ENCODE assay signal across 8 cellular contexts in genomic region chr4:971670-972500, GRCh38. TPM values are rescaled to one million over a fixed set of nuclear protein-coding genes. Genes with fewer than 3 reads are reported as not detected.
DNase-seq lines count a peak whose midpoint lies in the region; ATAC-seq, FAIRE-seq and TF ChIP-seq lines count a peak whose summit lies in the region.

No MANE protein-coding gene starts in this region.

- FAIRE-seq in HepG2 (lab: Jason Lieb, UNC): no peak

- H3K4me1 ChIP-seq in HepG2 (ENCODE audit: insufficient read depth, low read length) (peaks cover 15% of the 10 kb centered on the region), thoracic aorta (ENCODE audit: control insufficient read depth in 1 of 2, low read depth in 2 of 2) (peaks cover 10 to 21% of the 10 kb centered on the region in 2 donors)

- no peak overlapping the region for H2AFZ ChIP-seq in HepG2 (ENCODE audit: low read length)

- no peaks in the 10 kb centered on the region for H3K79me2 ChIP-seq in HepG2 (ENCODE audit: insufficient read depth, low read length)

- H3K27ac ChIP-seq in HepG2 (ENCODE audit: extremely low read length, insufficient read depth, low read length) (no peak overlapping the region), thoracic aorta (no peak overlapping the region)

- peak overlapping the region; percentile 65 for H3K4me3 Mint-ChIP-seq in activated T-cell treated with anti-CD3 and anti-CD28 coated beads, Interleukin-2, amount 50 U/mL, for 24 hours
- H3K4me3 Mint-ChIP-seq in activated naive CD8-positive, alpha-beta T cell treated with anti-CD3 and anti-CD28 coated beads, Interleukin-2, amount 10 ng/mL, durations not matched to agents 7 days and 5 days: peak overlapping the region; percentile 58

- H3K9me3 ChIP-seq in HepG2 (ENCODE audit: low read length) (no peaks in the 10 kb centered on the region), thoracic aorta (no peaks in the 10 kb centered on the region)

- H4K20me1 ChIP-seq in HepG2 (ENCODE audit: insufficient read depth, low read length): peaks cover 3% of the 10 kb centered on the region; the same call in 1 of the 2 replicates

- POLR2A ChIA-PET in activated naive CD8-positive, alpha-beta T cell treated with anti-CD3 and anti-CD28 coated beads, Interleukin-2, amount 10 ng/mL, durations not matched to agents 7 days and 5 days (lab: Charles Lee): interaction anchor here (2.0 kb wide), 1 partner anchor 40 kb away, joined by 6 read pairs; the partner anchor contains the start of genes GAK and TMEM175
- POLR2A ChIA-PET in HepG2 (lab: Yijun Ruan, JAX): interaction anchor here (1.0 to 1.4 kb wide), 3 partner anchors 13 to 40 kb away, joined by 3 to 4 read pairs (median 3); partner anchors contain the start of genes GAK, IDUA and TMEM175

- no peak for ATAC-seq in activated naive CD8-positive, alpha-beta T cell treated with anti-CD3 and anti-CD28 coated beads, Interleukin-2, amount 10 ng/mL, durations not matched to agents 7 days and 5 days (ENCODE audit: low read depth)
- ATAC-seq in HepG2 (peak; percentile 1; the same call in 2 of the 3 replicates), thoracic aorta (ENCODE audit: insufficient number of reproducible peaks, low FRiP score, low read depth) (no peak), HG02588 (IDR thresholded peaks at IDR 0.05; ENCODE audit: unreplicated experiment) (no peak)

- no peaks in the 10 kb centered on the region for H3K9me3 Mint-ChIP-seq in activated T-cell treated with anti-CD3 and anti-CD28 coated beads, Interleukin-2, amount 50 U/mL, for 24 hours
- H3K9me3 Mint-ChIP-seq in activated naive CD8-positive, alpha-beta T cell treated with anti-CD3 and anti-CD28 coated beads, Interleukin-2, amount 10 ng/mL, durations not matched to agents 7 days and 5 days: no peaks in the 10 kb centered on the region

- H3K36me3 ChIP-seq in HepG2 (replicated peaks in 1 of 2; ENCODE audit: control insufficient read depth in 1 of 2, insufficient read depth in 2 of 2, low read length in 2 of 2) (no peaks in the 10 kb centered on the region), thoracic aorta (no peaks in the 10 kb centered on the region)

- intact Hi-C loops in HepG2 (cut with micrococcal nuclease; ENCODE audit: unreplicated experiment): loop anchor here (2.0 kb wide), 1 partner anchor 21 kb away; the partner anchor contains the start of gene SLC26A1

- TSS peak; percentile 53 for BruUV-seq in HepG2 (replicated peaks; lab: Mats Ljungman, UMichigan)

- H3K27me3 ChIP-seq in HepG2 (ENCODE audit: control insufficient read depth in 1 of 2, insufficient read depth in 2 of 2, low read length in 2 of 2) (no peaks in the 10 kb centered on the region), thoracic aorta (replicated peaks; ENCODE audit: insufficient read depth) (no peaks in the 10 kb centered on the region)

- WGBS in HepG2 (ENCODE audit: low lambda C conversion rate): 37% methylated on average over 9 of the region's 24 CpGs

- TF ChIP-seq CTCF in HepG2 (CRISPR knock-in tag; IDR thresholded peaks at IDR 0.05): no peak
- TF ChIP-seq CTCF in thoracic aorta (IDR thresholded peaks at IDR 0.05): no peak

- H3K4me3 ChIP-seq in HepG2 (replicated peaks in 1 of 3; ENCODE audit: insufficient read depth in 1 of 3, low read depth in 2 of 3, low read length in 3 of 3) (peak overlapping the region; percentile 74 to 87 (median 81); a peak in 4 of 6 replicates), thoracic aorta (peak overlapping the region; percentile 97)

- no peak for TF ChIP-seq EP300 in HepG2 (IDR thresholded peaks at IDR 0.05; ENCODE audit: low read depth in 2 of 2, low read length in 2 of 2)
- no peak for TF ChIP-seq EP300 in HepG2 (CRISPR knock-in tag; IDR thresholded peaks at IDR 0.05; ENCODE audit: borderline replicate concordance)

- peak overlapping the region; percentile 67; the same call in 1 of the 2 replicates for H3K9ac ChIP-seq in HepG2 (ENCODE audit: insufficient read depth, low read depth, low read length)

- H3K36me3 Mint-ChIP-seq in activated T-cell treated with anti-CD3 and anti-CD28 coated beads, Interleukin-2, amount 50 U/mL, for 24 hours (ENCODE audit: low read depth): no peaks in the 10 kb centered on the region
- H3K36me3 Mint-ChIP-seq in activated naive CD8-positive, alpha-beta T cell treated with anti-CD3 and anti-CD28 coated beads, Interleukin-2, amount 10 ng/mL, durations not matched to agents 7 days and 5 days: no peaks in the 10 kb centered on the region

- H3K27ac Mint-ChIP-seq in activated T-cell treated with anti-CD3 and anti-CD28 coated beads, Interleukin-2, amount 50 U/mL, for 24 hours: no peak overlapping the region
- no peak overlapping the region for H3K27ac Mint-ChIP-seq in activated naive CD8-positive, alpha-beta T cell treated with anti-CD3 and anti-CD28 coated beads, Interleukin-2, amount 10 ng/mL, durations not matched to agents 7 days and 5 days

- TF ChIP-seq RAD21 in HepG2 (CRISPR knock-in tag; IDR thresholded peaks at IDR 0.05): no peak

- in situ Hi-C loops in HepG2 (cut with HindIII; ENCODE audit: extremely low pct_ligation_motif_present, low pct_unique_long_range_greater_than_20kb): no loop called here

- H3K4me2 ChIP-seq in HepG2 (ENCODE audit: low read depth, low read length): peak overlapping the region; percentile 98

- no peaks in the 10 kb centered on the region for H3K27me3 Mint-ChIP-seq in activated T-cell treated with anti-CD3 and anti-CD28 coated beads, Interleukin-2, amount 50 U/mL, for 24 hours
- H3K27me3 Mint-ChIP-seq in activated naive CD8-positive, alpha-beta T cell treated with anti-CD3 and anti-CD28 coated beads, Interleukin-2, amount 10 ng/mL, durations not matched to agents 7 days and 5 days: no peaks in the 10 kb centered on the region

- H3K4me1 Mint-ChIP-seq in activated T-cell treated with anti-CD3 and anti-CD28 coated beads, Interleukin-2, amount 50 U/mL, for 24 hours (ENCODE audit: low read depth): peaks cover 16% of the 10 kb centered on the region
- H3K4me1 Mint-ChIP-seq in activated naive CD8-positive, alpha-beta T cell treated with anti-CD3 and anti-CD28 coated beads, Interleukin-2, amount 10 ng/mL, durations not matched to agents 7 days and 5 days: peaks cover 11% of the 10 kb centered on the region

- DNase-seq in activated T-cell treated with anti-CD3 and anti-CD28 coated beads, Interleukin-2, amount 50 U/mL, for 24 hours: no peak
- DNase-seq in activated T-cell treated with anti-CD3 and anti-CD28 coated beads for 4 hours (no peak), HepG2 (ENCODE audit: low spot score) (no peak), thoracic aorta (ENCODE audit: low spot score) (no peak), glomerular visceral epithelial cell (ENCODE audit: extremely low spot score) (no peak)
- no peak for DNase-seq in activated naive CD8-positive, alpha-beta T cell treated with anti-CD3 and anti-CD28 coated beads, Interleukin-2, amount 10 ng/mL, durations not matched to agents 7 days and 5 days
- DNase-seq in stimulated activated CD4-positive, alpha-beta T cell treated with anti-CD3 and anti-CD28 coated beads, Interleukin-15, amount 100 ng/mL, for 24 hours: no peak

- no peak for TF ChIP-seq POLR2A in HepG2 (IDR thresholded peaks at IDR 0.05; ENCODE audit: insufficient read depth in 1 of 2, low read depth in 2 of 2, low read length in 2 of 2)

- CTCF ChIA-PET in HepG2 (lab: Yijun Ruan, JAX; ENCODE audit: low intra/inter-chr PET ratio, low total read pairs): no interaction called here

RNA-seq across cellular contexts. Expression of gene DGKQ, which starts 1.5 kb away (rescaled TPM):
- 10 to 100 TPM; 31.3 to 32.4 TPM for total RNA-seq in activated naive CD8-positive, alpha-beta T cell treated with anti-CD3 and anti-CD28 coated beads, Interleukin-2, amount 10 ng/mL, durations not matched to agents 7 days and 5 days
- total RNA-seq in HepG2 (2016; rRNA removed; fragmentation: Illumina TruSeq; extraction: Trizol) (3.2 and 7.2 TPM in 2 replicates), thoracic aorta (10 to 100 TPM; 18.6 to 24.0 TPM)
- total RNA-seq in HepG2 (2016; cell fraction: cytosol; rRNA removed; fragmentation: Illumina TruSeq; extraction: Trizol; ENCODE audit: low read depth): 0.53 and 1.4 TPM in 2 replicates
- 2.4 and 7.8 TPM in 2 replicates for total RNA-seq in HepG2 (2016; cell fraction: insoluble cytoplasmic fraction; rRNA removed; fragmentation: Illumina TruSeq; extraction: Trizol)
- total RNA-seq in HepG2 (2016; cell fraction: membrane; rRNA removed; fragmentation: Illumina TruSeq; extraction: Trizol): 2.5 and 2.9 TPM in 2 replicates
- 7.0 and 7.9 TPM in 2 replicates for total RNA-seq in HepG2 (2016; cell fraction: nucleus; rRNA removed; fragmentation: Illumina TruSeq; extraction: Trizol)
- 4.5 and 6.1 TPM in 2 replicates for polyA plus RNA-seq in HepG2 (2011; rRNA removed)
- 3.1 and 4.8 TPM in 2 replicates for polyA plus RNA-seq in HepG2 (2011; cell fraction: cytosol; rRNA removed)
- 50.5 and 58.5 TPM in 2 replicates for polyA plus RNA-seq in HepG2 (2011; cell fraction: nucleus; rRNA removed)
- 3.0 and 5.5 TPM in 2 replicates for polyA plus RNA-seq in HepG2 (2012)
- polyA plus RNA-seq in HepG2 (2016; cell fraction: cytosol; fragmentation: Illumina TruSeq; extraction: Trizol; ENCODE audit: low read depth): 0.35 and 0.36 TPM in 2 replicates
- 2.0 and 3.4 TPM in 2 replicates for polyA plus RNA-seq in HepG2 (2016; cell fraction: insoluble cytoplasmic fraction; fragmentation: Illumina TruSeq; extraction: Trizol; ENCODE audit: low read depth)
- polyA plus RNA-seq in HepG2 (2016; cell fraction: membrane; fragmentation: Illumina TruSeq; extraction: Trizol; ENCODE audit: low read depth): 1.3 and 1.7 TPM in 2 replicates
- 16.0 and 17.5 TPM in 2 replicates for polyA plus RNA-seq in HepG2 (2016; cell fraction: nucleus; fragmentation: Illumina TruSeq; extraction: Trizol; ENCODE audit: insufficient read depth, low read depth)
- 3.0 and 10.3 TPM in 2 replicates for polyA minus RNA-seq in HepG2 (2011; rRNA and poly(A)+ RNA removed; ENCODE audit: low replicate concordance)
- polyA minus RNA-seq in HepG2 (2011; cell fraction: cytosol; rRNA and poly(A)+ RNA removed): 4.2 and 4.9 TPM in 2 replicates
- 7.2 and 8.1 TPM in 2 replicates for polyA minus RNA-seq in HepG2 (2011; cell fraction: nucleus; rRNA and poly(A)+ RNA removed)

RNA-seq across cellular contexts. Expression of gene IDUA, which starts 15.0 kb away (rescaled TPM):
- total RNA-seq in activated naive CD8-positive, alpha-beta T cell treated with anti-CD3 and anti-CD28 coated beads, Interleukin-2, amount 10 ng/mL, durations not matched to agents 7 days and 5 days: 10 to 100 TPM; 37.5 to 38.7 TPM
- total RNA-seq in HepG2 (2016; rRNA removed; fragmentation: Illumina TruSeq; extraction: Trizol) (0.32 and 1.0 TPM in 2 replicates), thoracic aorta (10 to 100 TPM; 23.4 to 31.9 TPM)
- not detected in 2 replicates for total RNA-seq in HepG2 (2016; cell fraction: cytosol; rRNA removed; fragmentation: Illumina TruSeq; extraction: Trizol; ENCODE audit: low read depth)
- total RNA-seq in HepG2 (2016; cell fraction: insoluble cytoplasmic fraction; rRNA removed; fragmentation: Illumina TruSeq; extraction: Trizol): 0.84 TPM in 1 of 2 replicates, not detected in the other
- total RNA-seq in HepG2 (2016; cell fraction: membrane; rRNA removed; fragmentation: Illumina TruSeq; extraction: Trizol): 0.24 and 0.53 TPM in 2 replicates
- 0.75 and 2.8 TPM in 2 replicates for total RNA-seq in HepG2 (2016; cell fraction: nucleus; rRNA removed; fragmentation: Illumina TruSeq; extraction: Trizol)
- polyA plus RNA-seq in HepG2 (2011; rRNA removed): 0.77 and 1.5 TPM in 2 replicates
- 0.24 and 0.27 TPM in 2 replicates for polyA plus RNA-seq in HepG2 (2011; cell fraction: cytosol; rRNA removed)
- polyA plus RNA-seq in HepG2 (2011; cell fraction: nucleus; rRNA removed): 34.5 and 42.6 TPM in 2 replicates
- polyA plus RNA-seq in HepG2 (2012): 1.0 and 2.7 TPM in 2 replicates
- 0.19 and 0.29 TPM in 2 replicates for polyA plus RNA-seq in HepG2 (2016; cell fraction: cytosol; fragmentation: Illumina TruSeq; extraction: Trizol; ENCODE audit: low read depth)
- polyA plus RNA-seq in HepG2 (2016; cell fraction: insoluble cytoplasmic fraction; fragmentation: Illumina TruSeq; extraction: Trizol; ENCODE audit: low read depth): not detected in 2 replicates
- polyA plus RNA-seq in HepG2 (2016; cell fraction: membrane; fragmentation: Illumina TruSeq; extraction: Trizol; ENCODE audit: low read depth): 0.19 and 0.30 TPM in 2 replicates
- 2.2 and 4.7 TPM in 2 replicates for polyA plus RNA-seq in HepG2 (2016; cell fraction: nucleus; fragmentation: Illumina TruSeq; extraction: Trizol; ENCODE audit: insufficient read depth, low read depth)
- polyA minus RNA-seq in HepG2 (2011; rRNA and poly(A)+ RNA removed; ENCODE audit: low replicate concordance): 1.4 and 1.8 TPM in 2 replicates
- polyA minus RNA-seq in HepG2 (2011; cell fraction: cytosol; rRNA and poly(A)+ RNA removed): 0.69 TPM in 1 of 2 replicates, not detected in the other
- polyA minus RNA-seq in HepG2 (2011; cell fraction: nucleus; rRNA and poly(A)+ RNA removed): 3.5 and 4.0 TPM in 2 replicates

RNA-seq across cellular contexts. Expression of gene SLC26A1, which starts 21.3 kb away (rescaled TPM):
- under 1 TPM; 0.25 to 0.65 TPM for total RNA-seq in activated naive CD8-positive, alpha-beta T cell treated with anti-CD3 and anti-CD28 coated beads, Interleukin-2, amount 10 ng/mL, durations not matched to agents 7 days and 5 days
- total RNA-seq in HepG2 (2016; rRNA removed; fragmentation: Illumina TruSeq; extraction: Trizol) (7.2 and 22.9 TPM in 2 replicates), thoracic aorta (not detected)
- 1.1 and 1.9 TPM in 2 replicates for total RNA-seq in HepG2 (2016; cell fraction: cytosol; rRNA removed; fragmentation: Illumina TruSeq; extraction: Trizol; ENCODE audit: low read depth)
- total RNA-seq in HepG2 (2016; cell fraction: insoluble cytoplasmic fraction; rRNA removed; fragmentation: Illumina TruSeq; extraction: Trizol): 6.6 and 22.7 TPM in 2 replicates
- total RNA-seq in HepG2 (2016; cell fraction: membrane; rRNA removed; fragmentation: Illumina TruSeq; extraction: Trizol): 4.2 and 4.6 TPM in 2 replicates
- total RNA-seq in HepG2 (2016; cell fraction: nucleus; rRNA removed; fragmentation: Illumina TruSeq; extraction: Trizol): 23.8 and 28.9 TPM in 2 replicates
- 5.4 and 8.4 TPM in 2 replicates for polyA plus RNA-seq in HepG2 (2011; rRNA removed)
- polyA plus RNA-seq in HepG2 (2011; cell fraction: cytosol; rRNA removed): 7.7 and 10.8 TPM in 2 replicates
- polyA plus RNA-seq in HepG2 (2011; cell fraction: nucleus; rRNA removed): 30.6 and 45.2 TPM in 2 replicates
- 5.1 and 7.0 TPM in 2 replicates for polyA plus RNA-seq in HepG2 (2012)
- 1.2 and 1.5 TPM in 2 replicates for polyA plus RNA-seq in HepG2 (2016; cell fraction: cytosol; fragmentation: Illumina TruSeq; extraction: Trizol; ENCODE audit: low read depth)
- 4.5 and 6.1 TPM in 2 replicates for polyA plus RNA-seq in HepG2 (2016; cell fraction: insoluble cytoplasmic fraction; fragmentation: Illumina TruSeq; extraction: Trizol; ENCODE audit: low read depth)
- polyA plus RNA-seq in HepG2 (2016; cell fraction: membrane; fragmentation: Illumina TruSeq; extraction: Trizol; ENCODE audit: low read depth): 1.6 and 2.2 TPM in 2 replicates
- 25.4 and 27.0 TPM in 2 replicates for polyA plus RNA-seq in HepG2 (2016; cell fraction: nucleus; fragmentation: Illumina TruSeq; extraction: Trizol; ENCODE audit: insufficient read depth, low read depth)
- polyA minus RNA-seq in HepG2 (2011; rRNA and poly(A)+ RNA removed; ENCODE audit: low replicate concordance): 0.40 and 58.6 TPM in 2 replicates
- 13.4 and 13.6 TPM in 2 replicates for polyA minus RNA-seq in HepG2 (2011; cell fraction: cytosol; rRNA and poly(A)+ RNA removed)
- 37.7 and 40.7 TPM in 2 replicates for polyA minus RNA-seq in HepG2 (2011; cell fraction: nucleus; rRNA and poly(A)+ RNA removed)

RNA-seq across cellular contexts. Expression of gene FGFRL1, which starts 39.5 kb away (rescaled TPM):
- 10 to 100 TPM; 15.5 to 19.1 TPM for total RNA-seq in activated naive CD8-positive, alpha-beta T cell treated with anti-CD3 and anti-CD28 coated beads, Interleukin-2, amount 10 ng/mL, durations not matched to agents 7 days and 5 days
- total RNA-seq in HepG2 (2016; rRNA removed; fragmentation: Illumina TruSeq; extraction: Trizol) (12.3 and 19.1 TPM in 2 replicates), thoracic aorta (10 to 100 TPM; 61.1 to 84.0 TPM)
- 8.9 and 9.3 TPM in 2 replicates for total RNA-seq in HepG2 (2016; cell fraction: cytosol; rRNA removed; fragmentation: Illumina TruSeq; extraction: Trizol; ENCODE audit: low read depth)
- total RNA-seq in HepG2 (2016; cell fraction: insoluble cytoplasmic fraction; rRNA removed; fragmentation: Illumina TruSeq; extraction: Trizol): 11.5 and 17.5 TPM in 2 replicates
- total RNA-seq in HepG2 (2016; cell fraction: membrane; rRNA removed; fragmentation: Illumina TruSeq; extraction: Trizol): 31.8 and 32.6 TPM in 2 replicates
- total RNA-seq in HepG2 (2016; cell fraction: nucleus; rRNA removed; fragmentation: Illumina TruSeq; extraction: Trizol): 13.0 and 15.9 TPM in 2 replicates
- polyA plus RNA-seq in HepG2 (2011; rRNA removed): 30.6 and 35.5 TPM in 2 replicates
- 37.2 and 49.4 TPM in 2 replicates for polyA plus RNA-seq in HepG2 (2011; cell fraction: cytosol; rRNA removed)
- polyA plus RNA-seq in HepG2 (2011; cell fraction: nucleus; rRNA removed): 122 and 143 TPM in 2 replicates
- polyA plus RNA-seq in HepG2 (2012): 21.8 and 31.9 TPM in 2 replicates
- polyA plus RNA-seq in HepG2 (2016; cell fraction: cytosol; fragmentation: Illumina TruSeq; extraction: Trizol; ENCODE audit: low read depth): 15.2 and 15.4 TPM in 2 replicates
- 18.1 and 23.1 TPM in 2 replicates for polyA plus RNA-seq in HepG2 (2016; cell fraction: insoluble cytoplasmic fraction; fragmentation: Illumina TruSeq; extraction: Trizol; ENCODE audit: low read depth)
- polyA plus RNA-seq in HepG2 (2016; cell fraction: membrane; fragmentation: Illumina TruSeq; extraction: Trizol; ENCODE audit: low read depth): 38.4 and 44.6 TPM in 2 replicates
- polyA plus RNA-seq in HepG2 (2016; cell fraction: nucleus; fragmentation: Illumina TruSeq; extraction: Trizol; ENCODE audit: insufficient read depth, low read depth): 33.6 and 40.0 TPM in 2 replicates
- polyA minus RNA-seq in HepG2 (2011; rRNA and poly(A)+ RNA removed; ENCODE audit: low replicate concordance): 74.3 and 145 TPM in 2 replicates
- polyA minus RNA-seq in HepG2 (2011; cell fraction: cytosol; rRNA and poly(A)+ RNA removed): 22.8 and 26.5 TPM in 2 replicates
- 19.9 and 23.2 TPM in 2 replicates for polyA minus RNA-seq in HepG2 (2011; cell fraction: nucleus; rRNA and poly(A)+ RNA removed)

RNA-seq across cellular contexts. Expression of gene TMEM175, which starts 39.6 kb away (rescaled TPM):
- 10 to 100 TPM; 38.2 to 39.8 TPM for total RNA-seq in activated naive CD8-positive, alpha-beta T cell treated with anti-CD3 and anti-CD28 coated beads, Interleukin-2, amount 10 ng/mL, durations not matched to agents 7 days and 5 days
- total RNA-seq in HepG2 (2016; rRNA removed; fragmentation: Illumina TruSeq; extraction: Trizol) (1.6 and 5.1 TPM in 2 replicates), thoracic aorta (10 to 100 TPM; 26.5 to 39.5 TPM)
- 1.9 and 3.4 TPM in 2 replicates for total RNA-seq in HepG2 (2016; cell fraction: cytosol; rRNA removed; fragmentation: Illumina TruSeq; extraction: Trizol; ENCODE audit: low read depth)
- total RNA-seq in HepG2 (2016; cell fraction: insoluble cytoplasmic fraction; rRNA removed; fragmentation: Illumina TruSeq; extraction: Trizol): 1.1 and 3.6 TPM in 2 replicates
- 2.0 and 2.5 TPM in 2 replicates for total RNA-seq in HepG2 (2016; cell fraction: membrane; rRNA removed; fragmentation: Illumina TruSeq; extraction: Trizol)
- total RNA-seq in HepG2 (2016; cell fraction: nucleus; rRNA removed; fragmentation: Illumina TruSeq; extraction: Trizol): 5.8 and 6.7 TPM in 2 replicates
- 9.9 and 20.1 TPM in 2 replicates for polyA plus RNA-seq in HepG2 (2011; rRNA removed)
- 6.1 TPM in 2 replicates for polyA plus RNA-seq in HepG2 (2011; cell fraction: cytosol; rRNA removed)
- 134 and 138 TPM in 2 replicates for polyA plus RNA-seq in HepG2 (2011; cell fraction: nucleus; rRNA removed)
- polyA plus RNA-seq in HepG2 (2012): 7.2 and 10.7 TPM in 2 replicates
- polyA plus RNA-seq in HepG2 (2016; cell fraction: cytosol; fragmentation: Illumina TruSeq; extraction: Trizol; ENCODE audit: low read depth): 1.4 and 3.1 TPM in 2 replicates
- polyA plus RNA-seq in HepG2 (2016; cell fraction: insoluble cytoplasmic fraction; fragmentation: Illumina TruSeq; extraction: Trizol; ENCODE audit: low read depth): 1.9 and 2.6 TPM in 2 replicates
- polyA plus RNA-seq in HepG2 (2016; cell fraction: membrane; fragmentation: Illumina TruSeq; extraction: Trizol; ENCODE audit: low read depth): 1.9 and 2.2 TPM in 2 replicates
- polyA plus RNA-seq in HepG2 (2016; cell fraction: nucleus; fragmentation: Illumina TruSeq; extraction: Trizol; ENCODE audit: insufficient read depth, low read depth): 19.6 and 19.8 TPM in 2 replicates
- 15.5 and 17.1 TPM in 2 replicates for polyA minus RNA-seq in HepG2 (2011; rRNA and poly(A)+ RNA removed; ENCODE audit: low replicate concordance)
- 5.5 and 6.9 TPM in 2 replicates for polyA minus RNA-seq in HepG2 (2011; cell fraction: cytosol; rRNA and poly(A)+ RNA removed)
- polyA minus RNA-seq in HepG2 (2011; cell fraction: nucleus; rRNA and poly(A)+ RNA removed): 8.6 and 9.7 TPM in 2 replicates

Comparison
In these comparisons a context has a peak if more than half of its experiments do, and no peak if none do; other contexts are left out.
1. RNA of gene IDUA, which starts 15.0 kb away (total RNA-seq): 37.5 to 38.7 TPM in activated naive CD8-positive, alpha-beta T cell treated with anti-CD3 and anti-CD28 coated beads, Interleukin-2, amount 10 ng/mL, durations not matched to agents 7 days and 5 days and 23.4 to 31.9 TPM in thoracic aorta; 0.24 to 2.8 TPM in HepG2; every median in the first group is over 4 times any median in the second.